ENCODE assay signal across 1 cellular context in genomic region chr7:47688311-47689100, GRCh38.
TF ChIP-seq lines count a peak whose summit lies in the region.

No MANE protein-coding gene starts in this region.

TF ChIP-seq in K562, 482 proteins besides CTCF, POLR2A, EP300 and RAD21:
- no peak for TF ChIP-seq BRF1 (IDR thresholded peaks at IDR 0.05; ENCODE audit: borderline replicate concordance, extremely low read depth, insufficient read length)
